2 cellular contexts compared by ENCODE assay signal in genomic region chr2:241498115-241499070, GRCh38.
TF ChIP-seq lines count a peak whose summit lies in the region.

No MANE protein-coding gene starts in this region.

TF ChIP-seq in HepG2, 621 proteins besides CTCF, POLR2A, EP300 and RAD21 (continues in another document):
- TF ChIP-seq JDP2 (CRISPR knock-in tag; IDR thresholded peaks at IDR 0.05; ENCODE audit: borderline replicate concordance): no peak
- TF ChIP-seq ZNF468 (CRISPR knock-in tag; IDR thresholded peaks at IDR 0.05): 0 out of 2 replicates have a peak, but pooled peaks have one; percentile 57
- TF ChIP-seq ZNF136 (CRISPR knock-in tag; IDR thresholded peaks at IDR 0.05; ENCODE audit: low read depth): no peak
- peak; percentile 16; the same call in 1 of the 2 replicates for TF ChIP-seq SP4 (CRISPR knock-in tag; IDR thresholded peaks at IDR 0.05)
- TF ChIP-seq ZNF382 (CRISPR knock-in tag; IDR thresholded peaks at IDR 0.05; ENCODE audit: borderline replicate concordance): no peak
- no peak for TF ChIP-seq SIX1 (CRISPR knock-in tag; IDR thresholded peaks at IDR 0.05; ENCODE audit: borderline replicate concordance)
- no peak for TF ChIP-seq ZNF230 (CRISPR knock-in tag; IDR thresholded peaks at IDR 0.05)
- TF ChIP-seq ZNF598 (CRISPR knock-in tag; IDR thresholded peaks at IDR 0.05; ENCODE audit: borderline replicate concordance): no peak
- no peak for TF ChIP-seq HNF4G (IDR thresholded peaks at IDR 0.05; ENCODE audit: borderline replicate concordance, low read depth, low read length)
- TF ChIP-seq HNF4G (CRISPR knock-in tag; IDR thresholded peaks at IDR 0.05; ENCODE audit: borderline replicate concordance, low read depth): no peak
- no peak for TF ChIP-seq ZNF430 (CRISPR knock-in tag; IDR thresholded peaks at IDR 0.05)
- TF ChIP-seq ZSCAN30 (CRISPR knock-in tag; IDR thresholded peaks at IDR 0.05): no peak
- TF ChIP-seq SNAPC5 (CRISPR knock-in tag; IDR thresholded peaks at IDR 0.05; ENCODE audit: borderline replicate concordance): no peak
- no peak for TF ChIP-seq IKZF1 (IDR thresholded peaks at IDR 0.05)
- TF ChIP-seq ZZZ3 (CRISPR knock-in tag; IDR thresholded peaks at IDR 0.05; ENCODE audit: borderline replicate concordance): no peak
- TF ChIP-seq ZBTB8A (CRISPR knock-in tag; IDR thresholded peaks at IDR 0.05; ENCODE audit: borderline replicate concordance, low read depth): no peak
- peak; percentile 33 for TF ChIP-seq ZNF883 (CRISPR knock-in tag; IDR thresholded peaks at IDR 0.05; ENCODE audit: not compliant biosample characterization)
- TF ChIP-seq ARID3A (IDR thresholded peaks at IDR 0.05; ENCODE audit: low read depth, low read length): no peak
- no peak for TF ChIP-seq ZNF34 (CRISPR knock-in tag; IDR thresholded peaks at IDR 0.05; ENCODE audit: borderline replicate concordance)
- TF ChIP-seq ZNF660 (CRISPR knock-in tag; IDR thresholded peaks at IDR 0.05; ENCODE audit: borderline replicate concordance, low read depth): no peak
- TF ChIP-seq KLF9 (CRISPR knock-in tag; IDR thresholded peaks at IDR 0.05; ENCODE audit: low read depth): no peak
- TF ChIP-seq ZNF337 (CRISPR knock-in tag; IDR thresholded peaks at IDR 0.05; ENCODE audit: borderline replicate concordance, low read depth): no peak
- peak; percentile 76 for TF ChIP-seq EED (CRISPR knock-in tag; IDR thresholded peaks at IDR 0.05)
- TF ChIP-seq SAFB2 (CRISPR knock-in tag; IDR thresholded peaks at IDR 0.05; ENCODE audit: borderline replicate concordance, low read depth): no peak
- no peak for TF ChIP-seq MYNN (CRISPR knock-in tag; IDR thresholded peaks at IDR 0.05; ENCODE audit: low read depth)
- TF ChIP-seq ZBTB44 (CRISPR knock-in tag; IDR thresholded peaks at IDR 0.05): no peak
- TF ChIP-seq SPEN (CRISPR knock-in tag; IDR thresholded peaks at IDR 0.05; ENCODE audit: low read depth): no peak
- no peak for TF ChIP-seq NR2F1 (CRISPR knock-in tag; IDR thresholded peaks at IDR 0.05)
- no peak for TF ChIP-seq ZNF264 (CRISPR knock-in tag; IDR thresholded peaks at IDR 0.05)
- no peak for TF ChIP-seq ARID5B (CRISPR knock-in tag; IDR thresholded peaks at IDR 0.05)
- no peak for TF ChIP-seq ZNF17 (CRISPR knock-in tag; IDR thresholded peaks at IDR 0.05)
- TF ChIP-seq EZH2 (conservative IDR thresholded peaks at IDR 0.05; ENCODE audit: low read depth, low read length): no peak
- TF ChIP-seq ZBTB20 (CRISPR knock-in tag; IDR thresholded peaks at IDR 0.05; ENCODE audit: borderline replicate concordance, low read depth): no peak

TF ChIP-seq in GM12878, 131 proteins besides CTCF, POLR2A, EP300 and RAD21:
- TF ChIP-seq E2F8 (IDR thresholded peaks at IDR 0.05; ENCODE audit: low read depth, partially characterized antibody) (no peak), GABPA (IDR thresholded peaks at IDR 0.05; ENCODE audit: low read depth) (no peak), MTA2 (IDR thresholded peaks at IDR 0.05; ENCODE audit: low read depth) (no peak), NFXL1 (IDR thresholded peaks at IDR 0.05; ENCODE audit: borderline replicate concordance) (no peak), LARP7 (IDR thresholded peaks at IDR 0.05) (no peak), MYC (IDR thresholded peaks at IDR 0.05; ENCODE audit: insufficient read depth, insufficient read length, insufficient replicate concordance, low read length, severe bottlenecking) (no peak), RB1 (IDR thresholded peaks at IDR 0.05; ENCODE audit: borderline replicate concordance) (no peak), MYB (IDR thresholded peaks at IDR 0.05; ENCODE audit: borderline replicate concordance, low read depth, low read length) (no peak), IRF3 (IDR thresholded peaks at IDR 0.05) (no peak), BRCA1 (IDR thresholded peaks at IDR 0.05; ENCODE audit: low read depth, low read length) (no peak), CHD4 (IDR thresholded peaks at IDR 0.05) (no peak), ETV6 (conservative IDR thresholded peaks at IDR 0.05 in 1 of 2, IDR thresholded peaks at IDR 0.05 in 1 of 2; ENCODE audit: borderline replicate concordance in 1 of 2, low read depth in 1 of 2) (no peak), MTA3 (IDR thresholded peaks at IDR 0.05; ENCODE audit: borderline replicate concordance, low read length) (no peak), BCLAF1 (IDR thresholded peaks at IDR 0.05) (no peak), NRF1 (conservative IDR thresholded peaks at IDR 0.05; ENCODE audit: low read depth, low read length) (no peak), FOS (IDR thresholded peaks at IDR 0.05; ENCODE audit: borderline replicate concordance, extremely low read depth, insufficient read length) (no peak), ZBTB11 (CRISPR knock-in tag; IDR thresholded peaks at IDR 0.05) (no peak)
